ENCODE assay signal across 1 cellular context in the genomic region with DNA sequence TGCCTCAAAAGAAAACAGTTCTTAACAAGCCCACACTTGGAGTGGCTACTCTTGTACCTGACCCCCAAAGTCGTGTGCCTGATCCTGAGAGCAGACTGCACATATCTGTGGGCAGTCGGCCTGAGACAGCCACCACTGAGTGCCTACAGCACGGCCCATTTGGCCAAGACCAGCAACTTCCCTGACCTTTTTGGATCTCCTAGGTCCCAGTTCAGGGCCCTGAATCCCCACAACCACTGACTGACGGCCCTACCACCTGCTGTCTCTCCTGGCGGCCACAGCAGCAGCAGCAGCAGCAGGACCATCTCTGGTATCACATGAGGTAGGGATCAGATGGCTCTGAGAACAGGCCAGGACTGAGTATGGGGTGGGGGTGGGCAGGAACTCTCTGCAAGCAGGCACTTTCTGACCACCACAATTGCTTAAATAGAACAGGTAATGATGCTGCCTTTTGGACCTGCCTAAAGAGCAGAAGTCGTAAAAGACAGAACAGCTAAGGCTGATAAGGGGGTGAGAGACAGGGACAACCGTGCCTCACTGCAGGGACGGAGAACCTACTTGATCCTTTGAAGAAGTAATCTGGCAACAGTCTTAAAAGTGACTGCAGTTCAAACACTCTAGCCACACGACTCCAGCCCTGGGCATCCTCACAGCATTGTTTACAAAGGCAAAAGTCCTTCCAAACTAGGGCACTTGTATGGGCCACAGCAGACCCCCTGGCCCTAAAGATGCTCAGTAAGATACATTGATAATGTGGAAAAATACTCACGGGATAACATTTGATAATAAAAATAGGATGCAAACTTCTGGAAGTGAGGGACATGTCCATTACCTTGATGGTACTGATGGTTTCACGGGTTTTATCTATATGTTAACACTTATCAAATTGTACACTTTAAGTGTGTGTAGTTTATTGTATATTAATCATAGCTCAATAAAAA.
A peak's percentile ranks its signal among the peaks of the same experiment; 100 is the strongest.
TF ChIP-seq lines count a peak whose summit lies in the region.

No MANE protein-coding gene starts in this region.

TF ChIP-seq in HEK293, 187 proteins besides CTCF, POLR2A, EP300 and RAD21:
- TF ChIP-seq GLIS1 (tag by site-specific recombination; IDR thresholded peaks at IDR 0.05) = peak; percentile 35; the same call in 1 of the 2 replicates
- TF ChIP-seq ZNF600 (tag by site-specific recombination; IDR thresholded peaks at IDR 0.05) = peak; percentile 34; the same call in 1 of the 2 replicates
- peak; percentile 74 for TF ChIP-seq ZIC2 (tag by site-specific recombination; IDR thresholded peaks at IDR 0.05)
- TF ChIP-seq ZXDB (tag by site-specific recombination; IDR thresholded peaks at IDR 0.05) = peak; percentile 25; the same call in 1 of the 2 replicates
- TF ChIP-seq TRIM28 (IDR thresholded peaks at IDR 0.05; ENCODE audit: borderline replicate concordance, low read length) = peak; percentile 75; the same call in 1 of the 2 replicates
